ENCODE assay signal across 8 cellular contexts in the genomic region with DNA sequence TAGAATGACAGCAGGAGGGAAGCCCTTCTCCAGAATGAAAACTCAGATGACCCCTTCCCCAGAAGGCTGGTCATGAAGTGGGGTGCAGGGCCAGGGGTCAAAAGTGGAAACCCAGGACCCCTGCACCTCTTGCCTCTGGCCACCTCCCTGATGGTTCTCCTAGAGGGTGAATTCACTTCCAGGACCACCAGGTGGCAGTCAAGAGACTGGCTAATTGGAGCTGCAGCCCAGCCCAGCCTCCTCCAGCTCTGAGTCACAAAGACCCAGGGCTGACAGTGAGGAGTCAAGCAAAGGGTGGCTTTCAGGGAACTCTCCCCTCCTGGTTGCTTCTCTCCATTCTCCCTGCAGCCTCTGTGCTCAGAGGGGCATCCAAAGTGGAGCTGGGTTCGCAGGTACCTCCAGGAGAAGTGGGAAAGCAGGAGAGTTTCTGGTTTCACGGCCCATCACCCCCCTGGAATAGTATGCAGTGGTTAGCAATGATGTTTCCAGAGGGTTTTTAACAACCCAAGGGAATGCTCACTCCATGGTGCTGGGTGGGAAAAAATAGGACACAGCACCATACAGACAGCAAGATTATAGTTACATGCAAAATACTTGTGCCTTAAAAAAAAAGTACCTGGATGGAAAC.
DNase-seq lines count a peak whose midpoint lies in the region; ATAC-seq, FAIRE-seq and TF ChIP-seq lines count a peak whose summit lies in the region.

No MANE protein-coding gene starts in this region.

- DNase-seq in GDM1 (lab: John Stamatoyannopoulos, UW) (peak; percentile 80), KBM-7 (peak; percentile 62), RCC 7860 (ENCODE audit: low spot score) (peak; percentile 68), fibroblast of peridontal ligament (ENCODE audit: extremely low read depth) (peak; percentile 82), nephron progenitor cell (peak; percentile 87)
- peak; percentile 80 to 85 for DNase-seq in activated T-cell treated with anti-CD3 and anti-CD28 coated beads, Interleukin-2, amount 50 U/mL, for 48 hours
- peak in 5 of 6 experiments; percentile 11 to 44 (median 38) for DNase-seq in stimulated activated naive CD4-positive, alpha-beta T cell (lab: John Stamatoyannopoulos, UW)

- no peak for ATAC-seq in HG03565 (IDR thresholded peaks at IDR 0.05; ENCODE audit: unreplicated experiment)

- no peaks in the 10 kb centered on the region for H3K36me3 Mint-ChIP-seq in nephron progenitor cell (ENCODE audit: low read depth)

- H3K4me3 Mint-ChIP-seq in nephron progenitor cell = no peak overlapping the region

- H3K9me3 Mint-ChIP-seq in nephron progenitor cell = no peaks in the 10 kb centered on the region

- H3K27me3 Mint-ChIP-seq in nephron progenitor cell (ENCODE audit: low read depth, poor library complexity) = peaks cover 27% of the 10 kb centered on the region

- peaks cover 6% of the 10 kb centered on the region for H3K4me1 Mint-ChIP-seq in nephron progenitor cell

- in situ Hi-C loops in KBM-7 (cut with MboI; ENCODE audit: low pct_unique_long_range_greater_than_20kb, low sequenced_read_pairs) = no loop called here

- H3K27ac Mint-ChIP-seq in nephron progenitor cell = no peak overlapping the region

- peak; percentile 94 for TF ChIP-seq CTCF in nephron progenitor cell (IDR thresholded peaks at IDR 0.05)

- FAIRE-seq in RCC 7860 (lab: Jason Lieb, UNC) = peak; percentile 63
